21 cellular contexts compared by ENCODE assay signal in genomic region chr3:52719618-52720017, GRCh38. TPM values are rescaled to one million over a fixed set of nuclear protein-coding genes. Genes with fewer than 3 reads are reported as not detected.
DNase-seq lines count a peak whose midpoint lies in the region; ATAC-seq, FAIRE-seq and TF ChIP-seq lines count a peak whose summit lies in the region.
"Had no signal": no experiment of that assay in that cellular context is flagged by ENCODE, and none has a peak within 500 bp of the region (broad histone marks: within the 10 kb centered on the region; RNA-seq: fewer than 3 reads in every experiment).

No MANE protein-coding gene starts in this region.

- H3K9me2 ChIP-seq in Karpas-422 (replicated peaks; ENCODE audit: insufficient read depth, low read length): no peaks in the 10 kb centered on the region

- no peaks in the 10 kb centered on the region for H3K27me3 ChIP-seq in BLaER1
- H3K27me3 ChIP-seq in Karpas-422 (ENCODE audit: low read length): no peaks in the 10 kb centered on the region
- no peaks in the 10 kb centered on the region for H3K27me3 ChIP-seq in GM12878 (replicated peaks in 1 of 2; ENCODE audit: control insufficient read depth in 2 of 2, insufficient read depth in 2 of 2, low read length in 1 of 2)

- H4K20me1 ChIP-seq in BLaER1: no peaks in the 10 kb centered on the region
- H4K20me1 ChIP-seq in Karpas-422 (ENCODE audit: insufficient read depth, low read depth, low read length): no peaks in the 10 kb centered on the region
- H4K20me1 ChIP-seq in GM12878 (ENCODE audit: control insufficient read depth, insufficient read depth): no peaks in the 10 kb centered on the region

- no peak overlapping the region for H3K4me3 Mint-ChIP-seq in activated CD4-positive, alpha-beta T cell treated with anti-CD3 and anti-CD28 coated beads, Interleukin-2, amount 10 ng/mL, durations not matched to agents 7 days and 5 days
- H3K4me3 Mint-ChIP-seq: B cell had no signal

- SMC1A ChIA-PET in GM12878 (lab: Charles Lee; ENCODE audit: uncharacterized antibody, unreplicated experiment): interaction anchor here (0.6 to 2.0 kb wide), 4 partner anchors 8 to 27 kb away, joined by 3 to 6 read pairs (median 4); no protein-coding TSS in a partner anchor

- H3K4me3 ChIP-seq in BLaER1 (0 out of 2 replicates have a peak overlapping the region, but pooled peaks have one; percentile 48), Karpas-422 (ENCODE audit: low read length) (no peak overlapping the region), GM12878 (no peak overlapping the region)

- H3K27ac Mint-ChIP-seq in activated CD4-positive, alpha-beta T cell treated with anti-CD3 and anti-CD28 coated beads, Interleukin-2, amount 10 ng/mL, durations not matched to agents 7 days and 5 days: peak overlapping the region; percentile 73
- H3K27ac Mint-ChIP-seq: B cell had no signal

- H3K36me3 ChIP-seq in BLaER1: peaks cover 58% of the 10 kb centered on the region
- peaks cover 16% of the 10 kb centered on the region for H3K36me3 ChIP-seq in Karpas-422 (ENCODE audit: insufficient read depth, low read length)
- H3K36me3 ChIP-seq in GM12878 (ENCODE audit: control insufficient read depth in 2 of 2, insufficient read depth in 2 of 2, low read length in 1 of 2): no peaks in the 10 kb centered on the region; a peak in 1 of 4 replicates

- peaks cover 22% of the 10 kb centered on the region for H3K36me3 Mint-ChIP-seq in activated CD4-positive, alpha-beta T cell treated with anti-CD3 and anti-CD28 coated beads, Interleukin-2, amount 10 ng/mL, durations not matched to agents 7 days and 5 days (ENCODE audit: low read depth)

- POLR2A ChIA-PET in activated CD4-positive, alpha-beta T cell treated with anti-CD3 and anti-CD28 coated beads, Interleukin-2, amount 10 ng/mL, durations not matched to agents 7 days and 5 days (lab: Charles Lee): no interaction called here
- POLR2A ChIA-PET in GM12878 (lab: Charles Lee): interaction anchor here (0.7 to 1.3 kb wide), 3 partner anchors 9 to 178 kb away, joined by 3 to 4 read pairs (median 4); partner anchors contain the start of gene STIMATE

- CTCF ChIA-PET in activated CD4-positive, alpha-beta T cell treated with anti-CD3 and anti-CD28 coated beads, Interleukin-2, amount 10 ng/mL, durations not matched to agents 7 days and 5 days (lab: Charles Lee): interaction anchor here (0.5 kb wide), 1 partner anchor 51 kb away, joined by 3 read pairs; the partner anchor contains the start of gene NEK4
- CTCF ChIA-PET in GM12878 (lab: Yijun Ruan, JAX): interaction anchor here (0.7 to 2.1 kb wide), 3 partner anchors 79 to 204 kb away, joined by 3 to 6 read pairs (median 4); no protein-coding TSS in a partner anchor

- intact Hi-C loops in GM12878 (cut with micrococcal nuclease; ENCODE audit: unreplicated experiment): no loop called here

- TF ChIP-seq POLR2A in GM12878 (IDR thresholded peaks at IDR 0.05; ENCODE audit: low read depth, low read length): no peak

- in situ Hi-C loops in GM12878 (cut with MboI): no loop called here

- no peak overlapping the region for H2AFZ ChIP-seq in Karpas-422 (ENCODE audit: low read length)
- H2AFZ ChIP-seq in GM12878 (ENCODE audit: control insufficient read depth, low read depth, low read length): no peak overlapping the region

- no peak for DNase-seq in activated CD4-positive, alpha-beta T cell treated with anti-CD3 and anti-CD28 coated beads, Interleukin-2, amount 10 ng/mL, durations not matched to agents 7 days and 5 days
- no peak for DNase-seq in activated CD4-positive, alpha-beta T cell treated with anti-CD3 and anti-CD28 coated beads for 4 hours
- peak; percentile 48 for DNase-seq in Karpas-422
- no peak for DNase-seq in GM12878 (ENCODE audit: low read depth, low spot score)
- DNase-seq in NCI-H748 treated with DMSO at 0.1 percent for 48 hours (lab: John Stamatoyannopoulos, UW): no peak
- DNase-seq in left lobe of liver (ENCODE audit: low spot score): no peak
- DNase-seq: DMS79, IMR-90, Kasumi-1, MV-4-11, NCI-H1417, NCI-H187, NCI-H2107, NCI-H510A, NCI-H774, OCI-M1, Right ventricle myocardium superior had no signal

- TF ChIP-seq CTCF in GM12878 (IDR thresholded peaks at IDR 0.05 in 2 of 3, conservative IDR thresholded peaks at IDR 0.05 in 1 of 3; ENCODE audit: control insufficient read depth in 2 of 3, extremely low read depth in 1 of 3, insufficient read depth in 1 of 3, low read depth in 3 of 3, low read length in 3 of 3): no peak

- peaks cover 7% of the 10 kb centered on the region for H3K9me3 Mint-ChIP-seq in activated CD4-positive, alpha-beta T cell treated with anti-CD3 and anti-CD28 coated beads, Interleukin-2, amount 10 ng/mL, durations not matched to agents 7 days and 5 days

- no peaks in the 10 kb centered on the region for H3K27me3 Mint-ChIP-seq in activated CD4-positive, alpha-beta T cell treated with anti-CD3 and anti-CD28 coated beads, Interleukin-2, amount 10 ng/mL, durations not matched to agents 7 days and 5 days
- H3K27me3 Mint-ChIP-seq: B cell had no signal

- RAD21 ChIA-PET in GM12878 (lab: Charles Lee; ENCODE audit: unreplicated experiment): no interaction called here

- no TSS peak for BruUV-seq in GM12878 (replicated peaks; lab: Mats Ljungman, UMichigan)

- peak overlapping the region; percentile 89 for H3K27ac ChIP-seq in BLaER1
- no peak overlapping the region for H3K27ac ChIP-seq in Karpas-422 (ENCODE audit: low read length)
- no peak overlapping the region for H3K27ac ChIP-seq in GM12878 (ENCODE audit: control insufficient read depth, insufficient read depth)

- ATAC-seq in GM12878: no peak
- ATAC-seq in GM19395 (IDR thresholded peaks at IDR 0.05; ENCODE audit: unreplicated experiment): no peak
- ATAC-seq in left lobe of liver: no peak

- peaks cover 34% of the 10 kb centered on the region for H3K4me1 Mint-ChIP-seq in activated CD4-positive, alpha-beta T cell treated with anti-CD3 and anti-CD28 coated beads, Interleukin-2, amount 10 ng/mL, durations not matched to agents 7 days and 5 days

- TF ChIP-seq RAD21 in GM12878 (IDR thresholded peaks at IDR 0.05; ENCODE audit: insufficient read depth, low read depth, low read length): no peak

- H3K9ac ChIP-seq in BLaER1 (peak overlapping the region; percentile 70; the same call in 1 of the 2 replicates), Karpas-422 (ENCODE audit: low read length) (no peak overlapping the region), GM12878 (ENCODE audit: control insufficient read depth, insufficient read depth, low read length) (no peak overlapping the region)

- no peak for FAIRE-seq in GM12878 (lab: Jason Lieb, UNC)
- FAIRE-seq: H54 had no signal

- H3K4me1 ChIP-seq in BLaER1 (peaks cover 75% of the 10 kb centered on the region), Karpas-422 (ENCODE audit: low read length) (no peaks in the 10 kb centered on the region), GM12878 (ENCODE audit: control insufficient read depth, insufficient read depth, low read length) (peaks cover 27% of the 10 kb centered on the region)

- TF ChIP-seq EP300 in GM12878 (IDR thresholded peaks at IDR 0.05; ENCODE audit: borderline replicate concordance in 1 of 2, control insufficient read depth in 1 of 2, low read depth in 2 of 2, low read length in 2 of 2): no peak

- H3K79me2 ChIP-seq in Karpas-422 (ENCODE audit: low read length): no peaks in the 10 kb centered on the region
- H3K79me2 ChIP-seq in GM12878 (ENCODE audit: control insufficient read depth, insufficient read depth, low read length): no peaks in the 10 kb centered on the region

- H3K9me3 ChIP-seq in BLaER1 (peaks cover 39% of the 10 kb centered on the region), Karpas-422 (ENCODE audit: low read length) (peaks cover 3% of the 10 kb centered on the region), GM12878 (replicated peaks; ENCODE audit: control insufficient read depth, insufficient read depth, low read length) (peaks cover 2% of the 10 kb centered on the region; the same call in 2 of the 3 replicates)

- H3K4me2 ChIP-seq in BLaER1 (peak overlapping the region; percentile 77), Karpas-422 (ENCODE audit: low read depth, low read length, poor library complexity, severe bottlenecking) (no peak overlapping the region), GM12878 (ENCODE audit: control insufficient read depth, insufficient read depth) (no peak overlapping the region)

RNA-seq across cellular contexts. Expression of gene SPCS1, which starts 13.7 kb away (rescaled TPM):
- total RNA-seq in activated CD4-positive, alpha-beta T cell treated with anti-CD3 and anti-CD28 coated beads, Interleukin-2, amount 10 ng/mL, durations not matched to agents 7 days and 5 days: 100 to 1,000 TPM in 1 of 2 experiments, 10 to 100 TPM in 1; 97.0 to 102 TPM
- 122 and 184 TPM in 2 replicates for total RNA-seq in Karpas-422 (2014; rRNA removed; shearing (Covaris generic); ENCODE audit: low replicate concordance)
- 38.7 and 41.7 TPM in 2 replicates for total RNA-seq in GM12878 (2013; cell fraction: nucleolus; rRNA removed)
- total RNA-seq in GM12878 (2014; rRNA removed): 121 and 151 TPM in 2 replicates
- total RNA-seq in GM12878 (2014; rRNA removed; fragmentation: Illumina TruSeq; extraction: Trizol): 190 and 197 TPM in 2 replicates
- total RNA-seq in GM12878 (2021): 174 TPM in 2 replicates
- polyA plus RNA-seq in GM12878 (2011; ENCODE audit: low read depth): 154 TPM
- 103 and 107 TPM in 2 replicates for polyA plus RNA-seq in GM12878 (2011; rRNA removed)
- 81.9 and 112 TPM in 2 replicates for polyA plus RNA-seq in GM12878 (2011; cell fraction: cytosol; rRNA removed)
- polyA plus RNA-seq in GM12878 (2011; cell fraction: nucleus; rRNA removed): 45.5 and 51.9 TPM in 2 replicates
- polyA plus RNA-seq in GM12878 (2012): 243 and 245 TPM in 2 replicates
- 189 and 215 TPM in 2 replicates for polyA plus RNA-seq in GM12878 (2014; fragmentation: Illumina TruSeq; extraction: Trizol)
- polyA plus RNA-seq in GM12878 (2014; fragmentation: Nextera tagmentation; extraction: Ambion mirVana): 100 to 1,000 TPM; 814 to 994 TPM
- 211 and 251 TPM in 2 replicates for polyA plus RNA-seq in GM12878 (2014; rRNA removed)
- 100 to 1,000 TPM; 551 to 576 TPM for polyA plus RNA-seq in GM12878 (2016; fragmentation: Nextera tagmentation; extraction: Ambion mirVana)
- 53.3 and 55.2 TPM in 2 replicates for polyA minus RNA-seq in GM12878 (2011; rRNA and poly(A)+ RNA removed)
- polyA minus RNA-seq in GM12878 (2011; cell fraction: cytosol; rRNA and poly(A)+ RNA removed): 63.9 and 65.4 TPM in 2 replicates
- polyA minus RNA-seq in GM12878 (2011; cell fraction: nucleus; rRNA and poly(A)+ RNA removed): 19.8 and 25.1 TPM in 2 replicates
- 78.3 TPM for total RNA-seq in left lobe of liver

RNA-seq across cellular contexts. Expression of gene GLT8D1, which starts 14.0 kb away (rescaled TPM):
- 10 to 100 TPM; 43.0 to 47.2 TPM for total RNA-seq in activated CD4-positive, alpha-beta T cell treated with anti-CD3 and anti-CD28 coated beads, Interleukin-2, amount 10 ng/mL, durations not matched to agents 7 days and 5 days
- total RNA-seq in Karpas-422 (2014; rRNA removed; shearing (Covaris generic); ENCODE audit: low replicate concordance): 34.7 and 52.0 TPM in 2 replicates
- total RNA-seq in GM12878 (2013; cell fraction: nucleolus; rRNA removed): 86.4 and 88.3 TPM in 2 replicates
- total RNA-seq in GM12878 (2014; rRNA removed) (41.7 and 54.1 TPM in 2 replicates), GM12878 (2014; rRNA removed; fragmentation: Illumina TruSeq; extraction: Trizol) (47.4 and 50.3 TPM in 2 replicates), GM12878 (2021) (35.3 and 41.0 TPM in 2 replicates), left lobe of liver (52.2 TPM)
- 55.0 TPM for polyA plus RNA-seq in GM12878 (2011; ENCODE audit: low read depth)
- polyA plus RNA-seq in GM12878 (2011; rRNA removed) (46.5 and 60.9 TPM in 2 replicates), GM12878 (2014; fragmentation: Illumina TruSeq; extraction: Trizol) (55.4 and 55.5 TPM in 2 replicates), GM12878 (2014; fragmentation: Nextera tagmentation; extraction: Ambion mirVana) (10 to 100 TPM; 25.3 to 32.6 TPM), GM12878 (2014; rRNA removed) (44.7 and 51.4 TPM in 2 replicates), GM12878 (2016; fragmentation: Nextera tagmentation; extraction: Ambion mirVana) (10 to 100 TPM; 72.9 to 73.4 TPM)
- 29.8 and 35.1 TPM in 2 replicates for polyA plus RNA-seq in GM12878 (2011; cell fraction: cytosol; rRNA removed)
- 53.8 and 70.0 TPM in 2 replicates for polyA plus RNA-seq in GM12878 (2011; cell fraction: nucleus; rRNA removed)
- 59.4 and 70.2 TPM in 2 replicates for polyA plus RNA-seq in GM12878 (2012)
- polyA minus RNA-seq in GM12878 (2011; rRNA and poly(A)+ RNA removed): 20.2 and 23.3 TPM in 2 replicates
- 8.8 and 12.3 TPM in 2 replicates for polyA minus RNA-seq in GM12878 (2011; cell fraction: cytosol; rRNA and poly(A)+ RNA removed)
- 14.3 and 20.2 TPM in 2 replicates for polyA minus RNA-seq in GM12878 (2011; cell fraction: nucleus; rRNA and poly(A)+ RNA removed)

RNA-seq across cellular contexts. Expression of gene GNL3, which starts 33.8 kb away (rescaled TPM):
- 10 to 100 TPM; 74.8 to 79.1 TPM for total RNA-seq in activated CD4-positive, alpha-beta T cell treated with anti-CD3 and anti-CD28 coated beads, Interleukin-2, amount 10 ng/mL, durations not matched to agents 7 days and 5 days
- total RNA-seq in Karpas-422 (2014; rRNA removed; shearing (Covaris generic); ENCODE audit: low replicate concordance): 96.9 and 138 TPM in 2 replicates
- 348 and 356 TPM in 2 replicates for total RNA-seq in GM12878 (2013; cell fraction: nucleolus; rRNA removed)
- total RNA-seq in GM12878 (2014; rRNA removed): 172 and 196 TPM in 2 replicates
- 295 and 299 TPM in 2 replicates for total RNA-seq in GM12878 (2014; rRNA removed; fragmentation: Illumina TruSeq; extraction: Trizol)
- 164 and 173 TPM in 2 replicates for total RNA-seq in GM12878 (2021)
- polyA plus RNA-seq in GM12878 (2011; ENCODE audit: low read depth): 93.6 TPM
- polyA plus RNA-seq in GM12878 (2011; rRNA removed): 176 and 225 TPM in 2 replicates
- 58.9 and 72.0 TPM in 2 replicates for polyA plus RNA-seq in GM12878 (2011; cell fraction: cytosol; rRNA removed)
- polyA plus RNA-seq in GM12878 (2011; cell fraction: nucleus; rRNA removed): 257 and 308 TPM in 2 replicates
- 119 and 126 TPM in 2 replicates for polyA plus RNA-seq in GM12878 (2012)
- polyA plus RNA-seq in GM12878 (2014; fragmentation: Illumina TruSeq; extraction: Trizol): 368 and 479 TPM in 2 replicates
- 100 to 1,000 TPM; 246 to 274 TPM for polyA plus RNA-seq in GM12878 (2014; fragmentation: Nextera tagmentation; extraction: Ambion mirVana)
- polyA plus RNA-seq in GM12878 (2014; rRNA removed): 173 and 201 TPM in 2 replicates
- polyA plus RNA-seq in GM12878 (2016; fragmentation: Nextera tagmentation; extraction: Ambion mirVana): 100 to 1,000 TPM; 267 to 271 TPM
- polyA minus RNA-seq in GM12878 (2011; rRNA and poly(A)+ RNA removed): 71.8 and 90.1 TPM in 2 replicates
- 27.4 and 37.8 TPM in 2 replicates for polyA minus RNA-seq in GM12878 (2011; cell fraction: cytosol; rRNA and poly(A)+ RNA removed)
- polyA minus RNA-seq in GM12878 (2011; cell fraction: nucleus; rRNA and poly(A)+ RNA removed): 101 and 145 TPM in 2 replicates
- 18.9 TPM for total RNA-seq in left lobe of liver

RNA-seq across cellular contexts. Expression of gene PBRM1, which starts 33.9 kb away (rescaled TPM):
- 10 to 100 TPM; 88.9 to 97.7 TPM for total RNA-seq in activated CD4-positive, alpha-beta T cell treated with anti-CD3 and anti-CD28 coated beads, Interleukin-2, amount 10 ng/mL, durations not matched to agents 7 days and 5 days
- total RNA-seq in Karpas-422 (2014; rRNA removed; shearing (Covaris generic); ENCODE audit: low replicate concordance): 38.4 and 53.3 TPM in 2 replicates
- 159 and 174 TPM in 2 replicates for total RNA-seq in GM12878 (2013; cell fraction: nucleolus; rRNA removed)
- total RNA-seq in GM12878 (2014; rRNA removed) (35.9 and 38.6 TPM in 2 replicates), GM12878 (2014; rRNA removed; fragmentation: Illumina TruSeq; extraction: Trizol) (54.8 and 55.1 TPM in 2 replicates), GM12878 (2021) (51.5 and 58.4 TPM in 2 replicates), left lobe of liver (15.3 TPM)
- 10.0 TPM for polyA plus RNA-seq in GM12878 (2011; ENCODE audit: low read depth)
- polyA plus RNA-seq in GM12878 (2011; rRNA removed) (29.2 and 29.7 TPM in 2 replicates), GM12878 (2014; fragmentation: Illumina TruSeq; extraction: Trizol) (42.6 and 50.0 TPM in 2 replicates), GM12878 (2014; fragmentation: Nextera tagmentation; extraction: Ambion mirVana) (10 to 100 TPM in 1 of 2 experiments, 1 to 10 TPM in 1; 8.9 to 14.1 TPM), GM12878 (2014; rRNA removed) (28.6 and 35.0 TPM in 2 replicates), GM12878 (2016; fragmentation: Nextera tagmentation; extraction: Ambion mirVana) (10 to 100 TPM; 80.9 to 88.9 TPM)
- polyA plus RNA-seq in GM12878 (2011; cell fraction: cytosol; rRNA removed): 19.1 and 23.7 TPM in 2 replicates
- polyA plus RNA-seq in GM12878 (2011; cell fraction: nucleus; rRNA removed): 33.0 and 53.5 TPM in 2 replicates
- 14.9 and 15.1 TPM in 2 replicates for polyA plus RNA-seq in GM12878 (2012)
- 75.3 and 95.3 TPM in 2 replicates for polyA minus RNA-seq in GM12878 (2011; rRNA and poly(A)+ RNA removed)
- 17.5 and 26.4 TPM in 2 replicates for polyA minus RNA-seq in GM12878 (2011; cell fraction: cytosol; rRNA and poly(A)+ RNA removed)
- 56.8 and 95.8 TPM in 2 replicates for polyA minus RNA-seq in GM12878 (2011; cell fraction: nucleus; rRNA and poly(A)+ RNA removed)

RNA-seq across cellular contexts. Expression of gene NEK4, which starts 51.1 kb away (rescaled TPM):
- 10 to 100 TPM; 21.4 to 22.2 TPM for total RNA-seq in activated CD4-positive, alpha-beta T cell treated with anti-CD3 and anti-CD28 coated beads, Interleukin-2, amount 10 ng/mL, durations not matched to agents 7 days and 5 days
- 20.5 and 44.1 TPM in 2 replicates for total RNA-seq in Karpas-422 (2014; rRNA removed; shearing (Covaris generic); ENCODE audit: low replicate concordance)
- 41.1 and 42.4 TPM in 2 replicates for total RNA-seq in GM12878 (2013; cell fraction: nucleolus; rRNA removed)
- 23.5 and 29.1 TPM in 2 replicates for total RNA-seq in GM12878 (2014; rRNA removed)
- total RNA-seq in GM12878 (2014; rRNA removed; fragmentation: Illumina TruSeq; extraction: Trizol): 24.4 and 24.8 TPM in 2 replicates
- total RNA-seq in GM12878 (2021): 22.7 and 22.9 TPM in 2 replicates
- 4.0 TPM for polyA plus RNA-seq in GM12878 (2011; ENCODE audit: low read depth)
- 17.2 TPM in 2 replicates for polyA plus RNA-seq in GM12878 (2011; rRNA removed)
- polyA plus RNA-seq in GM12878 (2011; cell fraction: cytosol; rRNA removed): 11.1 and 11.5 TPM in 2 replicates
- 9.8 and 10.6 TPM in 2 replicates for polyA plus RNA-seq in GM12878 (2011; cell fraction: nucleus; rRNA removed)
- 6.5 and 7.4 TPM in 2 replicates for polyA plus RNA-seq in GM12878 (2012)
- 15.9 and 19.1 TPM in 2 replicates for polyA plus RNA-seq in GM12878 (2014; fragmentation: Illumina TruSeq; extraction: Trizol)
- 1 to 10 TPM; 7.0 to 8.8 TPM for polyA plus RNA-seq in GM12878 (2014; fragmentation: Nextera tagmentation; extraction: Ambion mirVana)
- 11.4 and 12.5 TPM in 2 replicates for polyA plus RNA-seq in GM12878 (2014; rRNA removed)
- 10 to 100 TPM; 15.1 to 15.6 TPM for polyA plus RNA-seq in GM12878 (2016; fragmentation: Nextera tagmentation; extraction: Ambion mirVana)
- polyA minus RNA-seq in GM12878 (2011; rRNA and poly(A)+ RNA removed): 18.1 and 26.6 TPM in 2 replicates
- polyA minus RNA-seq in GM12878 (2011; cell fraction: cytosol; rRNA and poly(A)+ RNA removed): 8.8 and 12.8 TPM in 2 replicates
- 9.9 and 12.1 TPM in 2 replicates for polyA minus RNA-seq in GM12878 (2011; cell fraction: nucleus; rRNA and poly(A)+ RNA removed)
- 16.6 TPM for total RNA-seq in left lobe of liver
